In genomic region chr9:124769451-124770358, GRCh38 we compare ENCODE assay signal across 8 cellular contexts. TPM values are rescaled to one million over a fixed set of nuclear protein-coding genes. Genes with fewer than 3 reads are reported as not detected.
A peak's percentile ranks its signal among the peaks of the same experiment; 100 is the strongest.
DNase-seq lines count a peak whose midpoint lies in the region; ATAC-seq and TF ChIP-seq lines count a peak whose summit lies in the region.

No MANE protein-coding gene starts in this region.

- intact Hi-C loops in Calu3 (cut with micrococcal nuclease; ENCODE audit: unreplicated experiment): loop anchor here (5.0 kb wide), 2 partner anchors 37 to 152 kb away; no protein-coding TSS in a partner anchor
- intact Hi-C loops in left ventricle myocardium inferior (cut with micrococcal nuclease): no loop called here

- CTCF ChIA-PET in Calu3 (lab: Charles Lee): interaction anchor here (0.6 to 6.9 kb wide), 5 partner anchors 9 to 152 kb away, joined by 3 to 80 read pairs (median 5); partner anchors contain the start of gene WDR38

- TF ChIP-seq CTCF in Calu3 (IDR thresholded peaks at IDR 0.05; ENCODE audit: unreplicated experiment) (no peak), left ventricle myocardium inferior (IDR thresholded peaks at IDR 0.05; ENCODE audit: borderline replicate concordance) (no peak), retinal pigment epithelial cell (conservative IDR thresholded peaks at IDR 0.05; ENCODE audit: low read depth, low read length) (no peak)

- H3K4me3 Mint-ChIP-seq in Calu3 (ENCODE audit: low read depth, unreplicated experiment): peak overlapping the region; percentile 97

- BruUV-seq in Calu3 (replicated peaks; lab: Mats Ljungman, UMichigan): no TSS peak

- H3K36me3 ChIP-seq in left ventricle myocardium inferior: no peaks in the 10 kb centered on the region

- H3K9me3 Mint-ChIP-seq in Calu3 (ENCODE audit: low read depth, unreplicated experiment): no peaks in the 10 kb centered on the region

- peaks cover 43% of the 10 kb centered on the region for H3K27me3 ChIP-seq in left ventricle myocardium inferior (ENCODE audit: low read depth)

- peak overlapping the region; percentile 81 for H3K27ac Mint-ChIP-seq in Calu3 (ENCODE audit: unreplicated experiment)

- H3K27me3 Mint-ChIP-seq in Calu3 (ENCODE audit: unreplicated experiment): no peaks in the 10 kb centered on the region

- peaks cover 37% of the 10 kb centered on the region for H3K36me3 Mint-ChIP-seq in Calu3 (ENCODE audit: insufficient read depth, unreplicated experiment)

- H3K4me3 ChIP-seq in left ventricle myocardium inferior (peak overlapping the region; percentile 96), retinal pigment epithelial cell (ENCODE audit: low read length) (peak overlapping the region; percentile 73)

- ATAC-seq in GM18517 (IDR thresholded peaks at IDR 0.05; ENCODE audit: unreplicated experiment) (no peak), HG02970 (IDR thresholded peaks at IDR 0.05; ENCODE audit: low FRiP score, unreplicated experiment) (no peak)

- DNase-seq in Calu3 (peak; percentile 46), KG1 (lab: John Stamatoyannopoulos, UW) (peak; percentile 49), left ventricle myocardium inferior (no peak), retinal pigment epithelial cell (ENCODE audit: low read depth) (no peak), cortex of kidney (lab: John Stamatoyannopoulos, UW) (no peak)
- DNase-seq in activated CD8-positive, alpha-beta memory T cell treated with anti-CD3 and anti-CD28 coated beads, Interleukin-2, amount 50 U/mL, for 48 hours: peak; percentile 66

- H3K9me3 ChIP-seq in left ventricle myocardium inferior (replicated peaks): no peaks in the 10 kb centered on the region

- H3K27ac ChIP-seq in left ventricle myocardium inferior (replicated peaks): peak overlapping the region; percentile 72

- peaks cover 37% of the 10 kb centered on the region for H3K4me1 ChIP-seq in left ventricle myocardium inferior

- H3K4me1 Mint-ChIP-seq in Calu3 (ENCODE audit: low read depth, unreplicated experiment): peaks cover 20% of the 10 kb centered on the region

RNA-seq across cellular contexts. Expression of gene NR6A1, which starts 1.4 kb away (rescaled TPM):
- total RNA-seq in Calu3 (2022): 5.9 and 6.7 TPM in 2 replicates
- 1.0 TPM for total RNA-seq in left ventricle myocardium inferior

RNA-seq across cellular contexts. Expression of gene OLFML2A, which starts 7.2 kb away (rescaled TPM):
- total RNA-seq in Calu3 (2022): 0.88 and 0.99 TPM in 2 replicates
- 41.1 TPM for total RNA-seq in left ventricle myocardium inferior

Comparison
In these comparisons a context has a peak if more than half of its experiments do, and no peak if none do; other contexts are left out.
1. DNase-seq: peak in Calu3 (single experiment), KG1 (single experiment) and activated CD8-positive, alpha-beta memory T cell treated with anti-CD3 and anti-CD28 coated beads, Interleukin-2, amount 50 U/mL, for 48 hours (single experiment); none in left ventricle myocardium inferior (single experiment), retinal pigment epithelial cell (single experiment) and cortex of kidney (single experiment).
2. RNA of gene OLFML2A, which starts 7.2 kb away (total RNA-seq): 41.1 TPM in left ventricle myocardium inferior (single experiment); 0.88 to 0.99 TPM in Calu3; every median in the first group is over 10 times any median in the second.